ENCODE assay signal across 17 cellular contexts in the genomic region with DNA sequence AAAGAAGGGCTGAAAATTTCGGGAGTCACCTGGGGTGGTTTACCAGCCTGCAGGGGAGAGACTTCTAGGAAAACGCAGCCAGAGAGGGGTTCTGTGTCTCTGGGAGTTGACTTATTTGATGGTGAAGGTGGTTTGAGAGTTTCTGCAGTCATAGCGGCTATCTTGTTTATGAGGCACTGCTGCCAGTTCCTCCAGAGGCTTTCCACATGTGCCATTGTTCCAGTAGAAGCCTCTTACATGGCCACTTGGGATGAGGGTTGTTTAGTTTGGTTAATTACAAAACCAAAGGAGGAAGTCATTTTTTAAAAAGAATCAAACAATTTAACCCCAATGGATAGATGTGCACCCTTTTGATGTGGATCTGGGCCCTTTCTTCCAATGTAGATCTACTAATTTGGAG.
DNase-seq lines count a peak whose midpoint lies in the region; ATAC-seq and TF ChIP-seq lines count a peak whose summit lies in the region.
"Had no signal": no experiment of that assay in that cellular context is flagged by ENCODE, and none has a peak within 500 bp of the region (broad histone marks: within the 10 kb centered on the region; RNA-seq: fewer than 3 reads in every experiment).

No MANE protein-coding gene starts in this region.

- no peaks in the 10 kb centered on the region for H3K9me3 Mint-ChIP-seq in activated CD4-positive, alpha-beta T cell treated with anti-CD3 and anti-CD28 coated beads, Interleukin-2, amount 10 ng/mL, durations not matched to agents 7 days and 5 days
- H3K9me3 Mint-ChIP-seq: activated B cell treated with CpG ODN at 0.5 μM for 24 hours; activated naive CD4-positive, alpha-beta T cell treated with anti-CD3 and anti-CD28 coated beads, Interleukin-2, amount 50 U/mL, for 72 hours; central memory CD8-positive, alpha-beta T cell had no signal

- no peaks in the 10 kb centered on the region for H4K20me1 ChIP-seq in mammary epithelial cell (ENCODE audit: insufficient read depth, low read length)

- POLR2A ChIA-PET in activated CD4-positive, alpha-beta T cell treated with anti-CD3 and anti-CD28 coated beads, Interleukin-2, amount 10 ng/mL, durations not matched to agents 7 days and 5 days (lab: Charles Lee): no interaction called here

- peak overlapping the region in 3 of 4 donors; percentile 82 to 92 (median 82) for H3K27ac ChIP-seq in esophagus squamous epithelium
- peak overlapping the region; percentile 60 to 79 (median 72) for H3K27ac ChIP-seq in gastrocnemius medialis
- H3K27ac ChIP-seq in mammary epithelial cell (ENCODE audit: insufficient read depth, low read depth, low read length): no peak overlapping the region
- H3K27ac ChIP-seq: KMS-11 had no signal

- intact Hi-C loops in esophagus squamous epithelium (cut with DNase I) (no loop called here), gastrocnemius medialis (cut with DNase I; ENCODE audit: low total_unique reads) (no loop called here), mammary epithelial cell (cut with micrococcal nuclease) (no loop called here)

- ATAC-seq in gastrocnemius medialis: no peak
- ATAC-seq: activated naive CD4-positive, alpha-beta T cell treated with anti-CD3 and anti-CD28 coated beads, Interleukin-2, amount 50 U/mL, for 72 hours had no signal

- H3K27me3 Mint-ChIP-seq in activated CD4-positive, alpha-beta T cell treated with anti-CD3 and anti-CD28 coated beads, Interleukin-2, amount 10 ng/mL, durations not matched to agents 7 days and 5 days: no peaks in the 10 kb centered on the region
- H3K27me3 Mint-ChIP-seq: activated B cell treated with CpG ODN at 0.5 μM for 24 hours; central memory CD8-positive, alpha-beta T cell had no signal

- H3K9ac ChIP-seq in mammary epithelial cell (ENCODE audit: insufficient read depth, low read length): no peak overlapping the region
- H3K9ac ChIP-seq: KMS-11, parathyroid adenoma had no signal

- H3K4me1 Mint-ChIP-seq in activated CD4-positive, alpha-beta T cell treated with anti-CD3 and anti-CD28 coated beads, Interleukin-2, amount 10 ng/mL, durations not matched to agents 7 days and 5 days: peaks cover 7% of the 10 kb centered on the region
- H3K4me1 Mint-ChIP-seq: central memory CD8-positive, alpha-beta T cell had no signal

- no peaks in the 10 kb centered on the region for H3K79me2 ChIP-seq in mammary epithelial cell (ENCODE audit: insufficient read depth, low read length)

- TF ChIP-seq POLR2A in NB4 (IDR thresholded peaks at IDR 0.05; ENCODE audit: extremely low read depth, insufficient read length) (no peak), esophagus squamous epithelium (IDR thresholded peaks at IDR 0.05) (no peak), gastrocnemius medialis (IDR thresholded peaks at IDR 0.05) (no peak)

- DNase-seq in DMS153 (lab: John Stamatoyannopoulos, UW) (peak; percentile 35), NB4 (ENCODE audit: low read depth) (peak; percentile 78), esophagus squamous epithelium (lab: John Stamatoyannopoulos, UW) (no peak), gastrocnemius medialis (no peak), NCI-H1930 (lab: John Stamatoyannopoulos, UW) (no peak), mammary epithelial cell (no peak), SKM-1 treated with dmso at 0.1 percent for 144 hours (lab: John Stamatoyannopoulos, UW; ENCODE audit: unreplicated experiment) (no peak)
- DNase-seq in activated CD4-positive, alpha-beta T cell treated with anti-CD3 and anti-CD28 coated beads, Interleukin-2, amount 10 ng/mL, durations not matched to agents 7 days and 5 days: no peak
- DNase-seq: activated B cell treated with CpG ODN at 0.5 μM for 24 hours, BE2C, erythroblast, mesenchymal stem cell, NCI-H2081 treated with DMSO at 0.1 percent for 48 hours had no signal

- H3K4me1 ChIP-seq in esophagus squamous epithelium: peaks cover 41 to 80% (median 74%) of the 10 kb centered on the region in 3 donors
- H3K4me1 ChIP-seq in gastrocnemius medialis: peaks cover 65 to 85% of the 10 kb centered on the region in 2 donors
- peaks cover 39% of the 10 kb centered on the region for H3K4me1 ChIP-seq in mammary epithelial cell (ENCODE audit: insufficient read depth, low read length)
- H3K4me1 ChIP-seq: BE2C, parathyroid adenoma had no signal

- BruUV-seq in mammary epithelial cell (replicated peaks; lab: Mats Ljungman, UMichigan): no TSS peak

- dilution Hi-C loops in mammary epithelial cell (cut with HindIII; ENCODE audit: low sequenced_read_pairs): no loop called here

- H3K4me3 ChIP-seq in NB4 (ENCODE audit: low read depth, low read length) (peak overlapping the region; percentile 30), esophagus squamous epithelium (no peak overlapping the region), gastrocnemius medialis (no peak overlapping the region), mammary epithelial cell (replicated peaks in 1 of 3; ENCODE audit: insufficient read depth in 1 of 3, low read depth in 2 of 3, low read length in 3 of 3) (no peak overlapping the region)

- no peaks in the 10 kb centered on the region for H3K9me3 ChIP-seq in esophagus squamous epithelium
- no peaks in the 10 kb centered on the region for H3K9me3 ChIP-seq in gastrocnemius medialis
- no peaks in the 10 kb centered on the region for H3K9me3 ChIP-seq in mammary epithelial cell (replicated peaks; ENCODE audit: insufficient read depth, low read length)
- H3K9me3 ChIP-seq: BE2C had no signal

- WGBS in esophagus squamous epithelium, 2 donors: 67 to 79% methylated on average over 3 of the region's 3 CpGs
- WGBS in mammary epithelial cell (ENCODE audit: low coverage, missing lambda C conversion rate): 96% methylated on average over 3 of the region's 3 CpGs

- H3K27ac Mint-ChIP-seq in activated CD4-positive, alpha-beta T cell treated with anti-CD3 and anti-CD28 coated beads, Interleukin-2, amount 10 ng/mL, durations not matched to agents 7 days and 5 days: no peak overlapping the region
- H3K27ac Mint-ChIP-seq: activated B cell treated with CpG ODN at 0.5 μM for 24 hours had no signal

- H3K36me3 Mint-ChIP-seq in activated CD4-positive, alpha-beta T cell treated with anti-CD3 and anti-CD28 coated beads, Interleukin-2, amount 10 ng/mL, durations not matched to agents 7 days and 5 days (ENCODE audit: low read depth): no peaks in the 10 kb centered on the region
- H3K36me3 Mint-ChIP-seq: activated naive CD4-positive, alpha-beta T cell treated with anti-CD3 and anti-CD28 coated beads, Interleukin-2, amount 50 U/mL, for 72 hours had no signal

- H2AFZ ChIP-seq in mammary epithelial cell (ENCODE audit: low read depth, low read length): no peak overlapping the region
- H2AFZ ChIP-seq: parathyroid adenoma had no signal

- in situ Hi-C loops in gastrocnemius medialis (cut with MboI; ENCODE audit: low sequenced_read_pairs in 4 of 4) (no loop called here), mammary epithelial cell (cut with MboI; ENCODE audit: low sequenced_read_pairs in 2 of 2) (no loop called here)

- H3K4me2 ChIP-seq in mammary epithelial cell (ENCODE audit: insufficient read depth, low read depth, low read length): no peak overlapping the region
- H3K4me2 ChIP-seq: KMS-11 had no signal

- H3K4me3 Mint-ChIP-seq in activated CD4-positive, alpha-beta T cell treated with anti-CD3 and anti-CD28 coated beads, Interleukin-2, amount 10 ng/mL, durations not matched to agents 7 days and 5 days: no peak overlapping the region
- H3K4me3 Mint-ChIP-seq: activated B cell treated with CpG ODN at 0.5 μM for 24 hours; central memory CD8-positive, alpha-beta T cell had no signal

- peaks cover 0 to 35% (median 0%) of the 10 kb centered on the region in 3 donors for H3K36me3 ChIP-seq in esophagus squamous epithelium
- H3K36me3 ChIP-seq in gastrocnemius medialis: no peaks in the 10 kb centered on the region
- H3K36me3 ChIP-seq in mammary epithelial cell (ENCODE audit: insufficient read depth, low read length): no peaks in the 10 kb centered on the region
- H3K36me3 ChIP-seq: BE2C had no signal

- H3K27me3 ChIP-seq in esophagus squamous epithelium (no peaks in the 10 kb centered on the region), gastrocnemius medialis (no peaks in the 10 kb centered on the region), mammary epithelial cell (ENCODE audit: insufficient read depth, low read length) (no peaks in the 10 kb centered on the region)
- H3K27me3 ChIP-seq: BE2C had no signal

- no peak for TF ChIP-seq CTCF in NB4 (IDR thresholded peaks at IDR 0.05; ENCODE audit: low read depth, low read length)
- TF ChIP-seq CTCF in esophagus squamous epithelium (IDR thresholded peaks at IDR 0.05): no peak
- no peak for TF ChIP-seq CTCF in gastrocnemius medialis (IDR thresholded peaks at IDR 0.05 in 4 of 5, conservative IDR thresholded peaks at IDR 0.05 in 1 of 5)
- no peak for TF ChIP-seq CTCF in mammary epithelial cell (conservative IDR thresholded peaks at IDR 0.05 in 1 of 2, IDR thresholded peaks at IDR 0.05 in 1 of 2; ENCODE audit: extremely low read depth in 1 of 2, insufficient read depth in 1 of 2, low read depth in 1 of 2, low read length in 2 of 2)

- CTCF ChIA-PET in activated CD4-positive, alpha-beta T cell treated with anti-CD3 and anti-CD28 coated beads, Interleukin-2, amount 10 ng/mL, durations not matched to agents 7 days and 5 days (lab: Charles Lee): interaction anchor here (1.4 kb wide), 1 partner anchor 32 kb away, joined by 6 read pairs; no protein-coding TSS in a partner anchor
- CTCF ChIA-PET in mammary epithelial cell (lab: Charles Lee; ENCODE audit: low non-redundant PET): no interaction called here

Comparison
In these comparisons a context has a peak if more than half of its experiments do, and no peak if none do; other contexts are left out.
1. DNase-seq: peak in DMS153 (single experiment) and NB4 (single experiment); none in esophagus squamous epithelium (single experiment), gastrocnemius medialis (0 of 2), activated CD4-positive, alpha-beta T cell treated with anti-CD3 and anti-CD28 coated beads, Interleukin-2, amount 10 ng/mL, durations not matched to agents 7 days and 5 days (single experiment), NCI-H1930 (0 of 2), mammary epithelial cell (single experiment) and SKM-1 treated with dmso at 0.1 percent for 144 hours (single experiment).